ENCODE assay signal across 1 cellular context in the genomic region with DNA sequence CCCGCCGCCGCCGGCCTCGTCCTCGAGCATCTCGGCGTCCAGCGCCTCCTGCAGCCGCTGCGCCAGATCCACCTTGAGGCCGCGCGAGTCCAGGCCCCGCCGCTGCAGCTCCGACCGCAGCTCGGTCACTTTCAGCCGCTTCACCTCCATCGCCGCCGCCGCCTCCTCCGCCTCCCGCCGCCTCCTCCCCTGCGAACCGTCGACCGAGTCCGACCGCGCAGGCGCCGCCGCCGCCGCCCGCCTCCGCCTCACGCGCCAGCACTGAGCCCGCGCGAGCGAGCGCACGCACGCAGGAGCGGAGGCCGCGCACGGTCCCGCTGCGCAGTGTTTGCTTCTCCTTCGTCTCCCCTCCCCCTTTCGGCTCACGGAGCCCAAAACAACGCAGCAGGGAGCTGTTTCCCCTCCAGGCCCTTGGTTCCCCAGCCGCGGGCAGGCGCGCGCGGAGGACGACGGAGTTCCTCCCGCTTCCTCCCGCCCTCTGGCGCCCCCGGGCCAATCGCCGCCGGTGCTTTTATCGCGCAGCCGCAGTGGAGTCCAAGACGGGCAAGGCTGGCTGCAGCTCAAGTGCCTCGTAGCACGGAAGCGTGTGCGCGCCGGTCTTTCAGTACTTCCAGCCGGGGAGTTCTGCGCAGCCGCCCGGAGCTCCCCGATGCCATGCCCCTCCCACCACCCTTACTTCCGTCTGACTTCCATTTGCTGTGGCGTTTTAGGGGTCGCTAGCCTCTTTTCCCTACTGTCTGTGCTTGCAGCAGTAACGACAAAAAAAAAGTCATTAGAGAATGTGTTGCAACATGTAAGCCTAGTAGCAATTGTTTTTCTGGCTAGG.
TF ChIP-seq lines count a peak whose summit lies in the region.

A gene (minus strand): TSS at position 451 of the 826 bp plus-strand sequence. CDS start 301 bp downstream, at position 150.

TF ChIP-seq in HEK293, 187 proteins besides CTCF, POLR2A, EP300 and RAD21 (continued from another document):
- TF ChIP-seq, protein P1, sequence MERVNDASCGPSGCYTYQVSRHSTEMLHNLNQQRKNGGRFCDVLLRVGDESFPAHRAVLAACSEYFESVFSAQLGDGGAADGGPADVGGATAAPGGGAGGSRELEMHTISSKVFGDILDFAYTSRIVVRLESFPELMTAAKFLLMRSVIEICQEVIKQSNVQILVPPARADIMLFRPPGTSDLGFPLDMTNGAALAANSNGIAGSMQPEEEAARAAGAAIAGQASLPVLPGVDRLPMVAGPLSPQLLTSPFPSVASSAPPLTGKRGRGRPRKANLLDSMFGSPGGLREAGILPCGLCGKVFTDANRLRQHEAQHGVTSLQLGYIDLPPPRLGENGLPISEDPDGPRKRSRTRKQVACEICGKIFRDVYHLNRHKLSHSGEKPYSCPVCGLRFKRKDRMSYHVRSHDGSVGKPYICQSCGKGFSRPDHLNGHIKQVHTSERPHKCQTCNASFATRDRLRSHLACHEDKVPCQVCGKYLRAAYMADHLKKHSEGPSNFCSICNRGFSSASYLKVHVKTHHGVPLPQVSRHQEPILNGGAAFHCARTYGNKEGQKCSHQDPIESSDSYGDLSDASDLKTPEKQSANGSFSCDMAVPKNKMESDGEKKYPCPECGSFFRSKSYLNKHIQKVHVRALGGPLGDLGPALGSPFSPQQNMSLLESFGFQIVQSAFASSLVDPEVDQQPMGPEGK (tag by site-specific recombination; IDR thresholded peaks at IDR 0.05), result peak; percentile 78
- TF ChIP-seq ZNF112 (tag by site-specific recombination; IDR thresholded peaks at IDR 0.05) (no peak), ZNF624 (tag by site-specific recombination; IDR thresholded peaks at IDR 0.05) (no peak), ZNF521 (tag by site-specific recombination; IDR thresholded peaks at IDR 0.05) (no peak)
- TF ChIP-seq, protein P2, sequence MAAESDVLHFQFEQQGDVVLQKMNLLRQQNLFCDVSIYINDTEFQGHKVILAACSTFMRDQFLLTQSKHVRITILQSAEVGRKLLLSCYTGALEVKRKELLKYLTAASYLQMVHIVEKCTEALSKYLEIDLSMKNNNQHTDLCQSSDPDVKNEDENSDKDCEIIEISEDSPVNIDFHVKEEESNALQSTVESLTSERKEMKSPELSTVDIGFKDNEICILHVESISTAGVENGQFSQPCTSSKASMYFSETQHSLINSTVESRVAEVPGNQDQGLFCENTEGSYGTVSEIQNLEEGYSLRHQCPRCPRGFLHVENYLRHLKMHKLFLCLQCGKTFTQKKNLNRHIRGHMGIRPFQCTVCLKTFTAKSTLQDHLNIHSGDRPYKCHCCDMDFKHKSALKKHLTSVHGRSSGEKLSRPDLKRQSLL (tag by site-specific recombination; IDR thresholded peaks at IDR 0.05), result peak; percentile 81
- TF ChIP-seq, protein P3, sequence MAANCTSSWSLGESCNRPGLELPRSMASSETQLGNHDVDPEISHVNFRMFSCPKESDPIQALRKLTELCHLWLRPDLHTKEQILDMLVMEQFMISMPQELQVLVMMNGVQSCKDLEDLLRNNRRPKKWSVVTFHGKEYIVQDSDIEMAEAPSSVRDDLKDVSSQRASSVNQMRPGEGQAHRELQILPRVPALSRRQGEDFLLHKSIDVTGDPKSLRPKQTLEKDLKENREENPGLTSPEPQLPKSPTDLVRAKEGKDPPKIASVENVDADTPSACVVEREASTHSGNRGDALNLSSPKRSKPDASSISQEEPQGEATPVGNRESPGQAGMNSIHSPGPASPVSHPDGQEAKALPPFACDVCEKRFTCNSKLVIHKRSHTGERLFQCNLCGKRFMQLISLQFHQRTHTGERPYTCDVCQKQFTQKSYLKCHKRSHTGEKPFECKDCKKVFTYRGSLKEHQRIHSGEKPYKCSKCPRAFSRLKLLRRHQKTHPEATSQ (tag by site-specific recombination; IDR thresholded peaks at IDR 0.05), result no peak
